Comparison of ENCODE assay signal across 12 cellular contexts in the genomic region with DNA sequence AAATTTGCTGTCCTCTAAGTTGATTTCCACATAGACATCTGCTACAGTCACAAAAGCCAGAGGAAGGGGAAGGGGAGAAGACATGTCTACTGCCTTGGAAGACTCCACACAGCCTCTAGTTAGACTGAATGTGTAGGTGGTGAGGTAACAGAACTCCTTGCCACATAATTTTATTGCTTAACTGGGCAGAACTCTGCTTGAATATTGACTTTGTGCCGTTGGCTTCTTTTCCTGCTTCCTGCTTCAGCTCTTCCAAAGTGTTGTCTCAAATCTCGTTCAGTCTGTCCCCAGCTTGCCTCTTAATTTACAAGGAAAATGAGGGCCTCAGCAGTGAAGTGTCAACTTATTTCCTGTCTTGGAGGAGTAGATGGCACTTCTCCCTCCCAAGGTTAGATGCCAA. TPM values are rescaled to one million over a fixed set of nuclear protein-coding genes. Genes with fewer than 3 reads are reported as not detected.
A peak's percentile ranks its signal among the peaks of the same experiment; 100 is the strongest.
DNase-seq lines count a peak whose midpoint lies in the region; ATAC-seq and TF ChIP-seq lines count a peak whose summit lies in the region.
"Had no signal": no experiment of that assay in that cellular context is flagged by ENCODE, and none has a peak within 500 bp of the region (broad histone marks: within the 10 kb centered on the region; RNA-seq: fewer than 3 reads in every experiment).

No MANE protein-coding gene starts in this region.

- in situ Hi-C loops in T47D (cut with HindIII; ENCODE audit: low pct_unique_long_range_greater_than_20kb, low sequenced_read_pairs), result no loop called here

- intact Hi-C loops in right cardiac atrium (cut with DNase I), result no loop called here
- intact Hi-C loops in cardiac septum (cut with DNase I), result no loop called here
- intact Hi-C loops in lower lobe of right lung (cut with DNase I), result no loop called here

- ATAC-seq in right cardiac atrium (peak; percentile 66 to 70), lower lobe of right lung (peak; percentile 85 to 86), HG03175 (IDR thresholded peaks at IDR 0.05; ENCODE audit: unreplicated experiment) (no peak), HG02571 (IDR thresholded peaks at IDR 0.05; ENCODE audit: unreplicated experiment) (no peak), HG02840 (IDR thresholded peaks at IDR 0.05; ENCODE audit: low FRiP score, unreplicated experiment) (no peak)

- no peaks in the 10 kb centered on the region for H3K36me3 ChIP-seq in lower lobe of right lung
- no peaks in the 10 kb centered on the region for H3K36me3 ChIP-seq in tibial nerve

- TF ChIP-seq POLR2A in tibial nerve (IDR thresholded peaks at IDR 0.05), result no peak

- H3K27me3 ChIP-seq in right cardiac atrium (ENCODE audit: control insufficient read depth, insufficient read depth) (no peaks in the 10 kb centered on the region), lower lobe of right lung (ENCODE audit: low read depth) (no peaks in the 10 kb centered on the region), tibial nerve (no peaks in the 10 kb centered on the region)

- H3K4me3 ChIP-seq in right cardiac atrium (ENCODE audit: low read length) (no peak overlapping the region), lower lobe of right lung (no peak overlapping the region), tibial nerve (no peak overlapping the region)

- DNase-seq in right cardiac atrium, result no peak
- DNase-seq in cardiac septum (ENCODE audit: low spot score), result no peak
- DNase-seq in T47D (ENCODE audit: low read depth in 1 of 2, low spot score in 1 of 2), result peak; percentile 9 to 74
- DNase-seq in lower lobe of right lung, result no peak
- no peak for DNase-seq in tibial nerve (ENCODE audit: low spot score in 2 of 2)
- DNase-seq: activated CD4-positive, alpha-beta memory T cell treated with anti-CD3 and anti-CD28 coated beads, Interleukin-2, amount 10 ng/mL, durations not matched to agents 7 days and 5 days; natural killer cell; NCI-H524 treated with DMSO at 0.1 percent for 48 hours; SW 1271 had no signal

- WGBS in right cardiac atrium, result 21% methylated on average over 2 of the region's 2 CpGs
- 15 to 27% methylated on average over 2 of the region's 2 CpGs for WGBS in tibial nerve, 2 donors

- no peaks in the 10 kb centered on the region for H3K9me3 ChIP-seq in right cardiac atrium (ENCODE audit: control insufficient read depth, low read length)
- H3K9me3 ChIP-seq in lower lobe of right lung, result no peaks in the 10 kb centered on the region
- no peaks in the 10 kb centered on the region for H3K9me3 ChIP-seq in tibial nerve

- H3K27ac ChIP-seq in right cardiac atrium (ENCODE audit: low read length) (peak overlapping the region; percentile 35), lower lobe of right lung (peak overlapping the region; percentile 49), tibial nerve (no peak overlapping the region)

- no peak for TF ChIP-seq EP300 in tibial nerve (IDR thresholded peaks at IDR 0.05)

- no peak for TF ChIP-seq CTCF in lower lobe of right lung (IDR thresholded peaks at IDR 0.05)
- no peak for TF ChIP-seq CTCF in tibial nerve (IDR thresholded peaks at IDR 0.05)

- H3K4me1 ChIP-seq in right cardiac atrium (ENCODE audit: control insufficient read depth, insufficient read depth, low read length), result no peaks in the 10 kb centered on the region
- peaks cover 22% of the 10 kb centered on the region for H3K4me1 ChIP-seq in lower lobe of right lung
- H3K4me1 ChIP-seq in tibial nerve, result peaks cover 0 to 11% (median 0%) of the 10 kb centered on the region in 4 donors

RNA-seq across cellular contexts. Expression of a gene that starts 37.1 kb away (rescaled TPM):
- total RNA-seq in right cardiac atrium, result 100 to 1,000 TPM in 2 of 4 donors, 10 to 100 TPM in 2; 99.7 to 113 (median 102) TPM
- 147 TPM for polyA plus RNA-seq in right cardiac atrium
- total RNA-seq in cardiac septum, result 94.9 TPM
- 94.6 TPM for total RNA-seq in lower lobe of right lung
- total RNA-seq in tibial nerve, result 100 to 1,000 TPM in 2 of 4 donors, 10 to 100 TPM in 2; 87.5 to 132 (median 99.7) TPM

Comparison
In these comparisons a context has a peak if more than half of its experiments do, and no peak if none do; other contexts are left out.
1. ATAC-seq: peak in right cardiac atrium (2 of 2) and lower lobe of right lung (2 of 2); none in HG03175 (single experiment), HG02571 (single experiment) and HG02840 (single experiment).
2. DNase-seq: peak in T47D (2 of 2); none in right cardiac atrium (0 of 3), cardiac septum (single experiment), lower lobe of right lung (single experiment) and tibial nerve (0 of 2).
3. H3K27ac ChIP-seq: peak in right cardiac atrium (single experiment) and lower lobe of right lung (single experiment); none in tibial nerve (0 of 4).